Comparison of ENCODE assay signal across 8 cellular contexts in genomic region chr19:10544753-10545251, GRCh38. TPM values are rescaled to one million over a fixed set of nuclear protein-coding genes. Genes with fewer than 3 reads are reported as not detected.
DNase-seq lines count a peak whose midpoint lies in the region; ATAC-seq and TF ChIP-seq lines count a peak whose summit lies in the region.

No MANE protein-coding gene starts in this region.

- no peaks in the 10 kb centered on the region for H3K9me3 Mint-ChIP-seq in activated CD4-positive, alpha-beta T cell treated with anti-CD3 and anti-CD28 coated beads, Interleukin-2, amount 10 ng/mL, durations not matched to agents 24 days and 14 days

- no peak for ATAC-seq in GM21423 (IDR thresholded peaks at IDR 0.05; ENCODE audit: unreplicated experiment)

- H3K4me3 Mint-ChIP-seq in activated CD4-positive, alpha-beta T cell treated with anti-CD3 and anti-CD28 coated beads, Interleukin-2, amount 10 ng/mL, durations not matched to agents 24 days and 14 days = peak overlapping the region; percentile 90

- peaks cover 17% of the 10 kb centered on the region for H3K36me3 Mint-ChIP-seq in activated CD4-positive, alpha-beta T cell treated with anti-CD3 and anti-CD28 coated beads, Interleukin-2, amount 10 ng/mL, durations not matched to agents 24 days and 14 days (ENCODE audit: low read depth)

- H3K27ac ChIP-seq in ascending aorta (peak overlapping the region; percentile 89 to 90), liver (ENCODE audit: low read depth in 1 of 2, low read length in 2 of 2) (peak overlapping the region; percentile 42 to 77), thymus (ENCODE audit: low read depth) (peak overlapping the region; percentile 64)

- peaks cover 7% of the 10 kb centered on the region for H3K27me3 Mint-ChIP-seq in activated CD4-positive, alpha-beta T cell treated with anti-CD3 and anti-CD28 coated beads, Interleukin-2, amount 10 ng/mL, durations not matched to agents 24 days and 14 days

- H3K9me3 ChIP-seq in ascending aorta = no peaks in the 10 kb centered on the region
- H3K9me3 ChIP-seq in liver (ENCODE audit: control insufficient read depth in 4 of 4, low read length in 3 of 4) = no peaks in the 10 kb centered on the region
- H3K9me3 ChIP-seq in thymus (ENCODE audit: control insufficient read depth) = no peaks in the 10 kb centered on the region

- DNase-seq in activated CD4-positive, alpha-beta T cell treated with anti-CD3 and anti-CD28 coated beads, Interleukin-2, amount 10 ng/mL, durations not matched to agents 24 days and 14 days = no peak
- DNase-seq in activated CD4-positive, alpha-beta T cell treated with anti-CD3 and anti-CD28 coated beads for 48 hours = no peak
- DNase-seq in ascending aorta (ENCODE audit: low spot score in 2 of 2) (no peak), SW 1271 (lab: John Stamatoyannopoulos, UW) (no peak), NCI-H2029 treated with DMSO at 0.1 percent for 48 hours (lab: John Stamatoyannopoulos, UW) (no peak)

- TF ChIP-seq CTCF in ascending aorta (IDR thresholded peaks at IDR 0.05) (no peak), liver (IDR thresholded peaks at IDR 0.05; ENCODE audit: low read depth, low read length, missing input control) (no peak)

- H3K4me3 ChIP-seq in ascending aorta (peak overlapping the region; percentile 98 to 100), liver (ENCODE audit: low read depth in 1 of 3, low read length in 3 of 3) (peak overlapping the region; percentile 76 to 99 (median 91)), thymus (ENCODE audit: low read length) (peak overlapping the region; percentile 99)

- H3K4me1 Mint-ChIP-seq in activated CD4-positive, alpha-beta T cell treated with anti-CD3 and anti-CD28 coated beads, Interleukin-2, amount 10 ng/mL, durations not matched to agents 24 days and 14 days = peaks cover 13% of the 10 kb centered on the region

- H3K9ac ChIP-seq in liver (ENCODE audit: low read depth in 1 of 2, low read length in 2 of 2) = peak overlapping the region in 1 of 2 donors; percentile 51

- H3K4me1 ChIP-seq in ascending aorta (peaks cover 10 to 14% of the 10 kb centered on the region in 2 donors), liver (ENCODE audit: control insufficient read depth in 4 of 4, insufficient read depth in 4 of 4, low read length in 3 of 4) (peaks cover 8 to 22% (median 14%) of the 10 kb centered on the region in 4 donors), thymus (ENCODE audit: control insufficient read depth, insufficient read depth, low read length) (peaks cover 15% of the 10 kb centered on the region)

- intact Hi-C loops in activated CD4-positive, alpha-beta T cell treated with anti-CD3 and anti-CD28 coated beads, Interleukin-2, amount 10 ng/mL, durations not matched to agents 24 days and 14 days (cut with micrococcal nuclease) = no loop called here
- intact Hi-C loops in ascending aorta (cut with DNase I) = no loop called here

- TF ChIP-seq RAD21 in liver (IDR thresholded peaks at IDR 0.05) = no peak

- H3K27ac Mint-ChIP-seq in activated CD4-positive, alpha-beta T cell treated with anti-CD3 and anti-CD28 coated beads, Interleukin-2, amount 10 ng/mL, durations not matched to agents 24 days and 14 days = peak overlapping the region; percentile 84

- no peaks in the 10 kb centered on the region for H3K27me3 ChIP-seq in ascending aorta
- H3K27me3 ChIP-seq in liver (ENCODE audit: control insufficient read depth in 4 of 4, insufficient read depth in 4 of 4, low read length in 3 of 4) = no peaks in the 10 kb centered on the region
- no peaks in the 10 kb centered on the region for H3K27me3 ChIP-seq in thymus (ENCODE audit: control insufficient read depth, insufficient read depth)

- WGBS in liver = 31% methylated on average over 23 of the region's 23 CpGs
- WGBS in thymus = 59% methylated on average over 23 of the region's 23 CpGs

- H3K36me3 ChIP-seq in ascending aorta (peaks cover 16 to 25% of the 10 kb centered on the region in 2 donors), liver (ENCODE audit: control insufficient read depth in 4 of 4, insufficient read depth in 3 of 4, low read depth in 1 of 4, low read length in 3 of 4) (peaks cover 11 to 24% (median 16%) of the 10 kb centered on the region in 4 donors), thymus (ENCODE audit: control insufficient read depth, insufficient read depth) (peaks cover 36% of the 10 kb centered on the region)

TF ChIP-seq in liver, 16 proteins besides CTCF, POLR2A, EP300 and RAD21:
- peak; percentile 67 for TF ChIP-seq SP1 (IDR thresholded peaks at IDR 0.05)
- TF ChIP-seq REST (IDR thresholded peaks at IDR 0.05) = no peak
- TF ChIP-seq RXRA (IDR thresholded peaks at IDR 0.05) = peak; percentile 11 to 52
- no peak for TF ChIP-seq YY1 (IDR thresholded peaks at IDR 0.05)
- TF ChIP-seq EGR1 (IDR thresholded peaks at IDR 0.05; ENCODE audit: low read depth in 2 of 2) = no peak
- TF ChIP-seq GABPA (IDR thresholded peaks at IDR 0.05 in 1 of 2, conservative IDR thresholded peaks at IDR 0.05 in 1 of 2) = no peak
- peak; percentile 45 to 56 for TF ChIP-seq HNF4A (conservative IDR thresholded peaks at IDR 0.05)
- TF ChIP-seq ATF3 (IDR thresholded peaks at IDR 0.05) = no peak
- no peak for TF ChIP-seq ZBTB33 (IDR thresholded peaks at IDR 0.05)

RNA-seq across cellular contexts. Expression of gene ATG4D, which starts 1.1 kb away (rescaled TPM):
- total RNA-seq in activated CD4-positive, alpha-beta T cell treated with anti-CD3 and anti-CD28 coated beads, Interleukin-2, amount 10 ng/mL, durations not matched to agents 24 days and 14 days = 36.7 and 40.8 TPM in 2 replicates
- 11.0 TPM for total RNA-seq in ascending aorta
- 10 to 100 TPM; 10.1 to 44.4 TPM for total RNA-seq in liver
- 10 to 100 TPM in 1 of 2 donors, 1 to 10 TPM in 1; 4.7 to 12.1 TPM for polyA plus RNA-seq in liver
- 54.0 TPM for polyA plus RNA-seq in thymus

RNA-seq across cellular contexts. Expression of gene KRI1, which starts 21.0 kb away (rescaled TPM):
- 84.0 and 90.6 TPM in 2 replicates for total RNA-seq in activated CD4-positive, alpha-beta T cell treated with anti-CD3 and anti-CD28 coated beads, Interleukin-2, amount 10 ng/mL, durations not matched to agents 24 days and 14 days
- total RNA-seq in ascending aorta = 21.9 TPM
- total RNA-seq in liver = 10 to 100 TPM in 1 of 2 donors, 1 to 10 TPM in 1; 7.0 to 14.1 TPM
- 1 to 10 TPM; 4.6 to 7.1 TPM for polyA plus RNA-seq in liver
- polyA plus RNA-seq in thymus = 77.5 TPM

RNA-seq across cellular contexts. Expression of gene CDKN2D, which starts 24.0 kb away (rescaled TPM):
- total RNA-seq in activated CD4-positive, alpha-beta T cell treated with anti-CD3 and anti-CD28 coated beads, Interleukin-2, amount 10 ng/mL, durations not matched to agents 24 days and 14 days = 41.0 and 44.2 TPM in 2 replicates
- total RNA-seq in ascending aorta = 20.3 TPM
- 10 to 100 TPM in 1 of 2 donors, 1 to 10 TPM in 1; 2.7 to 86.4 TPM for total RNA-seq in liver
- polyA plus RNA-seq in liver = 1 to 10 TPM; 1.6 to 4.4 TPM
- polyA plus RNA-seq in thymus = 42.3 TPM

RNA-seq across cellular contexts. Expression of gene S1PR5, which starts 27.6 kb away (rescaled TPM):
- not detected in 2 replicates for total RNA-seq in activated CD4-positive, alpha-beta T cell treated with anti-CD3 and anti-CD28 coated beads, Interleukin-2, amount 10 ng/mL, durations not matched to agents 24 days and 14 days
- 3.1 TPM for total RNA-seq in ascending aorta
- total RNA-seq in liver = under 1 TPM; 0.17 to 0.56 TPM
- under 1 TPM; 0.32 to 0.36 TPM for polyA plus RNA-seq in liver
- polyA plus RNA-seq in thymus = 4.2 TPM

RNA-seq across cellular contexts. Expression of gene KEAP1, which starts 41.6 kb away (rescaled TPM):
- total RNA-seq in activated CD4-positive, alpha-beta T cell treated with anti-CD3 and anti-CD28 coated beads, Interleukin-2, amount 10 ng/mL, durations not matched to agents 24 days and 14 days = 81.0 and 82.1 TPM in 2 replicates
- total RNA-seq in ascending aorta (57.8 TPM), liver (10 to 100 TPM; 45.4 to 62.3 TPM)
- polyA plus RNA-seq in liver (10 to 100 TPM; 44.3 to 50.6 TPM), thymus (59.5 TPM)
